9 cellular contexts compared by ENCODE assay signal in genomic region chr6:42099340-42100028, GRCh38. TPM values are rescaled to one million over a fixed set of nuclear protein-coding genes. Genes with fewer than 3 reads are reported as not detected.
DNase-seq lines count a peak whose midpoint lies in the region; ATAC-seq and TF ChIP-seq lines count a peak whose summit lies in the region.
"Had no signal": no experiment of that assay in that cellular context is flagged by ENCODE, and none has a peak within 500 bp of the region (broad histone marks: within the 10 kb centered on the region; RNA-seq: fewer than 3 reads in every experiment).

No MANE protein-coding gene starts in this region.

- no peak overlapping the region for H3K4me2 ChIP-seq in GM23338

- no peak overlapping the region for H3K4me3 Mint-ChIP-seq in GM23338

- H3K27me3 ChIP-seq in GM23338 (ENCODE audit: insufficient read depth) (peaks cover 63% of the 10 kb centered on the region), Peyer's patch (no peaks in the 10 kb centered on the region), esophagus squamous epithelium (no peaks in the 10 kb centered on the region), sigmoid colon (peaks cover 0 to 8% (median 4%) of the 10 kb centered on the region in 3 donors)

- H3K9me3 ChIP-seq in Peyer's patch, result no peaks in the 10 kb centered on the region
- no peaks in the 10 kb centered on the region for H3K9me3 ChIP-seq in esophagus squamous epithelium
- no peaks in the 10 kb centered on the region for H3K9me3 ChIP-seq in sigmoid colon

- H3K36me3 Mint-ChIP-seq in GM23338 (ENCODE audit: low read depth), result peaks cover 26% of the 10 kb centered on the region

- no peaks in the 10 kb centered on the region for H3K9me3 Mint-ChIP-seq in GM23338

- peak in 1 of 2 donors; percentile 9 for TF ChIP-seq POLR2A in Peyer's patch (IDR thresholded peaks at IDR 0.05)
- TF ChIP-seq POLR2A in esophagus squamous epithelium (IDR thresholded peaks at IDR 0.05), result peak in 1 of 4 donors; percentile 31
- no peak for TF ChIP-seq POLR2A in sigmoid colon (IDR thresholded peaks at IDR 0.05)

- H3K36me3 ChIP-seq in GM23338 (ENCODE audit: insufficient read depth) (peaks cover 3% of the 10 kb centered on the region; the same call in 1 of the 2 replicates), Peyer's patch (no peaks in the 10 kb centered on the region), esophagus squamous epithelium (peaks cover 0 to 18% (median 7%) of the 10 kb centered on the region in 3 donors), sigmoid colon (no peaks in the 10 kb centered on the region)

- no peak overlapping the region for H3K27ac ChIP-seq in GM23338 (ENCODE audit: low read depth)
- peak overlapping the region in 3 of 4 donors; percentile 71 to 94 (median 87) for H3K27ac ChIP-seq in Peyer's patch
- peak overlapping the region; percentile 88 to 92 (median 90) for H3K27ac ChIP-seq in esophagus squamous epithelium
- peak overlapping the region; percentile 29 to 60 (median 46) for H3K27ac ChIP-seq in sigmoid colon

- H3K4me1 Mint-ChIP-seq in GM23338, result peaks cover 26% of the 10 kb centered on the region

- no peak overlapping the region; the same call in 1 of the 2 replicates for H3K27ac Mint-ChIP-seq in GM23338

- peaks cover 12% of the 10 kb centered on the region for H4K20me1 ChIP-seq in GM23338 (replicated peaks; ENCODE audit: insufficient read depth)

- H2AFZ ChIP-seq in GM23338, result no peak overlapping the region

- no peak for TF ChIP-seq EP300 in sigmoid colon (IDR thresholded peaks at IDR 0.05)

- TF ChIP-seq CTCF in GM23338 (conservative IDR thresholded peaks at IDR 0.05; ENCODE audit: low read depth in 2 of 2) (no peak), Peyer's patch (IDR thresholded peaks at IDR 0.05) (no peak), esophagus squamous epithelium (IDR thresholded peaks at IDR 0.05) (no peak), sigmoid colon (IDR thresholded peaks at IDR 0.05) (no peak)

- peaks cover 48% of the 10 kb centered on the region for H3K27me3 Mint-ChIP-seq in GM23338 (ENCODE audit: insufficient read depth, low read depth, poor library complexity)

- DNase-seq in GM23338 (ENCODE audit: low spot score) (peak; percentile 44), Peyer's patch (peak in 2 of 3 donors; percentile 79 to 80), esophagus squamous epithelium (lab: John Stamatoyannopoulos, UW) (no peak), sigmoid colon (no peak), NCI-H128 (lab: John Stamatoyannopoulos, UW; ENCODE audit: unreplicated experiment) (no peak), UCSD-AML1 (lab: John Stamatoyannopoulos, UW; ENCODE audit: unreplicated experiment) (no peak), dedifferentiated amniotic fluid mesenchymal stem cell (ENCODE audit: extremely low spot score) (no peak)
- DNase-seq: kidney glomerular epithelial cell had no signal

- H3K79me2 ChIP-seq in GM23338 (replicated peaks; ENCODE audit: insufficient read depth), result no peaks in the 10 kb centered on the region

- intact Hi-C loops in esophagus squamous epithelium (cut with DNase I) (no loop called here), sigmoid colon (cut with DNase I) (no loop called here)

- H3K4me3 ChIP-seq in GM23338 (no peak overlapping the region), Peyer's patch (no peak overlapping the region), esophagus squamous epithelium (peak overlapping the region in 1 of 4 donors; percentile 19), sigmoid colon (no peak overlapping the region)

- peaks cover 24% of the 10 kb centered on the region; the same call in 1 of the 2 replicates for H3F3A ChIP-seq in GM23338 (replicated peaks; ENCODE audit: low read depth)

- H3K4me1 ChIP-seq in GM23338 (ENCODE audit: insufficient read depth) (peaks cover 15% of the 10 kb centered on the region; the same call in 1 of the 2 replicates), Peyer's patch (peaks cover 7 to 42% (median 8%) of the 10 kb centered on the region in 4 donors), esophagus squamous epithelium (peaks cover 46 to 96% (median 51%) of the 10 kb centered on the region in 3 donors), sigmoid colon (peaks cover 0 to 31% (median 15%) of the 10 kb centered on the region in 4 donors)

- peak; percentile 7 for ATAC-seq in GM23338
- no peak for ATAC-seq in HG02642 (IDR thresholded peaks at IDR 0.05; ENCODE audit: poor library complexity, unreplicated experiment)

- no peaks in the 10 kb centered on the region for H3K9me2 ChIP-seq in GM23338 (ENCODE audit: insufficient read depth)

- 14 to 29% methylated on average over 5 to 9 of the region's 13 CpGs for WGBS in esophagus squamous epithelium, 2 donors
- 11 to 60% methylated on average over 13 of the region's 13 CpGs for WGBS in sigmoid colon, 2 donors

TF ChIP-seq in GM23338, 12 proteins besides CTCF, POLR2A, EP300 and RAD21:
- no peak for TF ChIP-seq ETS1 (IDR thresholded peaks at IDR 0.05)
- TF ChIP-seq POLR2AphosphoS5 (IDR thresholded peaks at IDR 0.05; ENCODE audit: low read depth), result peak; percentile 53
- no peak for TF ChIP-seq EZH2phosphoT487 (IDR thresholded peaks at IDR 0.05; ENCODE audit: unreplicated experiment)

RNA-seq across cellular contexts. Expression of gene C6orf132, which starts 42.9 kb away (rescaled TPM):
- 40.9 and 48.3 TPM in 2 replicates for total RNA-seq in GM23338 (2014; rRNA removed; shearing (Covaris generic))
- polyA plus RNA-seq in GM23338 (2016; fragmentation: Nextera tagmentation; extraction: Ambion mirVana) (22.2 and 24.3 TPM in 2 replicates), sigmoid colon (10 to 100 TPM; 38.5 to 91.3 (median 87.1) TPM)
- total RNA-seq in Peyer's patch (100 to 1,000 TPM in 1 of 4 donors, 10 to 100 TPM in 3; 47.9 to 106 (median 95.9) TPM), esophagus squamous epithelium (100 to 1,000 TPM in 3 of 4 donors, 10 to 100 TPM in 1; 87.8 to 254 (median 142) TPM), sigmoid colon (1 to 10 TPM in 1 of 4 donors, under 1 TPM in 2, not detected in 1; 0.33 to 3.3 (median 0.71) TPM)

RNA-seq across cellular contexts. Expression of gene TAF8, which starts 49.2 kb away (rescaled TPM):
- 26.5 and 30.6 TPM in 2 replicates for total RNA-seq in GM23338 (2014; rRNA removed; shearing (Covaris generic))
- polyA plus RNA-seq in GM23338 (2016; fragmentation: Nextera tagmentation; extraction: Ambion mirVana) (18.7 and 19.1 TPM in 2 replicates), sigmoid colon (10 to 100 TPM in 2 of 3 donors, 1 to 10 TPM in 1; 4.9 to 14.7 (median 12.6) TPM)
- total RNA-seq in Peyer's patch (10 to 100 TPM; 24.5 to 37.6 (median 24.6) TPM), esophagus squamous epithelium (10 to 100 TPM in 3 of 4 donors, 1 to 10 TPM in 1; 6.0 to 33.2 (median 10.8) TPM), sigmoid colon (10 to 100 TPM; 20.3 to 30.7 (median 28.4) TPM)

Comparison
In these comparisons a context has a peak if more than half of its experiments do, and no peak if none do; other contexts are left out.
1. DNase-seq: peak in GM23338 (single experiment) and Peyer's patch (2 of 3); none in esophagus squamous epithelium (single experiment), sigmoid colon (single experiment), NCI-H128 (single experiment), UCSD-AML1 (single experiment) and dedifferentiated amniotic fluid mesenchymal stem cell (single experiment).